In genomic region chr15:70559223-70559823, GRCh38 we compare ENCODE assay signal across 8 cellular contexts.
DNase-seq lines count a peak whose midpoint lies in the region; ATAC-seq and TF ChIP-seq lines count a peak whose summit lies in the region.

No MANE protein-coding gene starts in this region.

- no peak overlapping the region for H2BK20ac ChIP-seq in H9 (ENCODE audit: low read depth, low read length, poor library complexity, severe bottlenecking)

- no peak overlapping the region for H4K91ac ChIP-seq in H9 (ENCODE audit: insufficient read length, low read depth, low read length)

- H3K23me2 ChIP-seq in H9 (ENCODE audit: insufficient read length, low read depth, low read length, poor library complexity, severe bottlenecking) = no peaks in the 10 kb centered on the region

- H3K4ac ChIP-seq in H9 (ENCODE audit: low read depth, low read length) = no peak overlapping the region

- WGBS in H9 (ENCODE audit: extremely low coverage, insufficient read length, low lambda C conversion rate) = no CpG with 5 or more reads among the region's 11 CpGs

- TF ChIP-seq CTCF in H9 (conservative IDR thresholded peaks at IDR 0.05) = no peak
- no peak for TF ChIP-seq CTCF in retinal pigment epithelial cell (conservative IDR thresholded peaks at IDR 0.05; ENCODE audit: low read depth, low read length)

- intact Hi-C loops in activated CD4-positive, alpha-beta T cell treated with anti-CD3 and anti-CD28 coated beads for 36 hours (cut with DNase I, micrococcal nuclease) = loop anchor here in 1 of 2 experiments (1.0 to 2.0 kb wide), 4 partner anchors 11 to 55 kb away; no protein-coding TSS in a partner anchor

- H3K27me3 ChIP-seq in H9 (ENCODE audit: insufficient read depth, low read length) = no peaks in the 10 kb centered on the region

- no peaks in the 10 kb centered on the region for H3K4me1 Mint-ChIP-seq in H9
- H3K4me1 Mint-ChIP-seq in activated CD4-positive, alpha-beta T cell treated with anti-CD3 and anti-CD28 coated beads for 36 hours = peaks cover 14% of the 10 kb centered on the region

- H3K14ac ChIP-seq in H9 (ENCODE audit: insufficient read depth, low read length) = no peak overlapping the region

- no peak overlapping the region for H3K4me2 ChIP-seq in H9 (ENCODE audit: insufficient read depth, insufficient read length, low read length)

- H3K27ac ChIP-seq in H9 (ENCODE audit: insufficient read length, low read depth, low read length) = no peak overlapping the region

- no peak overlapping the region for H3K27ac Mint-ChIP-seq in H9
- H3K27ac Mint-ChIP-seq in activated CD4-positive, alpha-beta T cell treated with anti-CD3 and anti-CD28 coated beads for 36 hours = no peak overlapping the region

- no peak overlapping the region for H3K56ac ChIP-seq in H9 (ENCODE audit: insufficient read length, low read depth, low read length)

- no peaks in the 10 kb centered on the region; the same call in 1 of the 2 replicates for H3K27me3 Mint-ChIP-seq in H9 (ENCODE audit: low read depth)
- no peaks in the 10 kb centered on the region for H3K27me3 Mint-ChIP-seq in activated CD4-positive, alpha-beta T cell treated with anti-CD3 and anti-CD28 coated beads for 36 hours

- H3T11ph ChIP-seq in H9 (ENCODE audit: low read length) = no peak overlapping the region

- no peak overlapping the region for H2AFZ ChIP-seq in H9 (ENCODE audit: low read length)

- no peak overlapping the region for H3K9ac ChIP-seq in H9 (ENCODE audit: extremely low read depth, insufficient read length, low read length)

- POLR2A ChIA-PET in activated CD4-positive, alpha-beta T cell treated with anti-CD3 and anti-CD28 coated beads for 36 hours (lab: Charles Lee) = interaction anchor here (0.7 to 1.2 kb wide), 3 partner anchors 11 to 55 kb away, joined by 3 to 4 read pairs (median 4); no protein-coding TSS in a partner anchor

- no peak overlapping the region for H3K4me3 ChIP-seq in retinal pigment epithelial cell (ENCODE audit: low read length)

- no peaks in the 10 kb centered on the region for H3K9me3 ChIP-seq in H9 (ENCODE audit: control insufficient read depth, low read depth, low read length)

- no peak overlapping the region for H2BK120ac ChIP-seq in H9 (ENCODE audit: low read depth, low read length, poor library complexity, severe bottlenecking)

- H3K9me3 Mint-ChIP-seq in H9 = no peaks in the 10 kb centered on the region
- H3K9me3 Mint-ChIP-seq in activated CD4-positive, alpha-beta T cell treated with anti-CD3 and anti-CD28 coated beads for 36 hours (ENCODE audit: low read depth) = no peaks in the 10 kb centered on the region

- no peaks in the 10 kb centered on the region for H4K20me1 ChIP-seq in H9 (ENCODE audit: control insufficient read depth, insufficient read depth, insufficient read length)

- H3K79me2 ChIP-seq in H9 (ENCODE audit: insufficient read depth, low read length) = no peaks in the 10 kb centered on the region

- no peak overlapping the region for H3K18ac ChIP-seq in H9 (ENCODE audit: insufficient read length, low read depth, low read length)

- no peak overlapping the region for H3K4me3 Mint-ChIP-seq in H9
- H3K4me3 Mint-ChIP-seq in activated CD4-positive, alpha-beta T cell treated with anti-CD3 and anti-CD28 coated beads for 36 hours = no peak overlapping the region

- CTCF ChIA-PET in activated CD4-positive, alpha-beta T cell treated with anti-CD3 and anti-CD28 coated beads for 36 hours (lab: Charles Lee) = interaction anchor here (0.6 to 2.1 kb wide), 11 partner anchors 10 to 640 kb away, joined by 3 to 7 read pairs (median 4); no protein-coding TSS in a partner anchor

- H3K79me1 ChIP-seq in H9 (ENCODE audit: insufficient read depth, low read depth, low read length, poor library complexity, severe bottlenecking) = no peaks in the 10 kb centered on the region

- no peak overlapping the region for H4K5ac ChIP-seq in H9 (ENCODE audit: insufficient read length, low read depth, low read length)

- DNase-seq in H9 (peak; percentile 18), retinal pigment epithelial cell (ENCODE audit: low read depth) (peak; percentile 18), NCI-H446 (lab: John Stamatoyannopoulos, UW) (no peak), NCI-H146 (lab: John Stamatoyannopoulos, UW) (no peak)
- peak; percentile 86 for DNase-seq in activated CD4-positive, alpha-beta T cell treated with anti-CD3 and anti-CD28 coated beads for 36 hours
- peak; percentile 32 for DNase-seq in effector CD8-positive, alpha-beta T cell (lab: John Stamatoyannopoulos, UW)

- H3K23ac ChIP-seq in H9 (ENCODE audit: insufficient read length, low read depth, low read length) = no peak overlapping the region

- no peak overlapping the region for H2BK15ac ChIP-seq in H9 (ENCODE audit: low read depth, low read length)

- H3K36me3 Mint-ChIP-seq in H9 (ENCODE audit: insufficient read depth in 1 of 3, low read depth in 3 of 3) = no peaks in the 10 kb centered on the region
- no peaks in the 10 kb centered on the region for H3K36me3 Mint-ChIP-seq in activated CD4-positive, alpha-beta T cell treated with anti-CD3 and anti-CD28 coated beads for 36 hours (ENCODE audit: low read depth)

- H2AK5ac ChIP-seq in H9 (ENCODE audit: insufficient read length, low read length) = no peak overlapping the region

- peak; percentile 85 for ATAC-seq in activated CD4-positive, alpha-beta T cell treated with anti-CD3 and anti-CD28 coated beads for 36 hours
- no peak for ATAC-seq in HG02623 (IDR thresholded peaks at IDR 0.05; ENCODE audit: unreplicated experiment)
- no peak for ATAC-seq in HG02840 (IDR thresholded peaks at IDR 0.05; ENCODE audit: low FRiP score, unreplicated experiment)

- no peak overlapping the region for H2BK5ac ChIP-seq in H9 (ENCODE audit: insufficient read length, low read length)

- H4K8ac ChIP-seq in H9 (replicated peaks; ENCODE audit: insufficient read length, low read depth, low read length) = no peak overlapping the region

- no peaks in the 10 kb centered on the region for H3K4me1 ChIP-seq in H9 (ENCODE audit: insufficient read depth, low read length)

- H2BK12ac ChIP-seq in H9 (ENCODE audit: insufficient read length, low read depth, low read length) = no peak overlapping the region

Comparison
In these comparisons a context has a peak if more than half of its experiments do, and no peak if none do; other contexts are left out.
1. DNase-seq: peak in H9 (single experiment), activated CD4-positive, alpha-beta T cell treated with anti-CD3 and anti-CD28 coated beads for 36 hours (single experiment), effector CD8-positive, alpha-beta T cell (single experiment) and retinal pigment epithelial cell (single experiment); none in NCI-H446 (0 of 2) and NCI-H146 (single experiment).